24 cellular contexts compared by ENCODE assay signal in the genomic region with DNA sequence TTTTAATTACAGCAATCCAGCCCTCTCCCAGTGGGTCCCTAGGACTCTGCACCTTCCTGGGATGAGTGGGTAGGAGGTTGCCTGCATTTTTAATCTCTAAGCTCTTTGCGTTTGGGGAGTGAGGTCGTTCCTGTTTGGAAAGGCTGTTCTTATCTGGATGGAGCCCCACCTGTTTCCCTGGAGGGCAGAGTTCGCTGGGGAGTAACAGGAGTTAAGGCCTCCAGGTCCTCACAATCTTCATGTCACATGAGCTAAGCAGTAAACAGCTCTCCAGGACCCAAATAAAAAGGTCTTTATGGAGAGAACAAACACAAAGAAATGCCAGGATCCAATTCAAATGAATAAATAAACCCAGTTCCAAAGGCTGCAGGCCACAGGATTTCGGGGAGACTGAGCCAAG. TPM values are rescaled to one million over a fixed set of nuclear protein-coding genes. Genes with fewer than 3 reads are reported as not detected.
DNase-seq lines count a peak whose midpoint lies in the region; TF ChIP-seq lines count a peak whose summit lies in the region.
"Had no signal": no experiment of that assay in that cellular context is flagged by ENCODE, and none has a peak within 500 bp of the region (broad histone marks: within the 10 kb centered on the region; RNA-seq: fewer than 3 reads in every experiment).

No MANE protein-coding gene starts in this region.

- H3K27me3 ChIP-seq in endodermal cell (ENCODE audit: control insufficient read depth, insufficient read depth, low read length, poor library complexity, severe bottlenecking) (no peaks in the 10 kb centered on the region), stomach (no peaks in the 10 kb centered on the region), sigmoid colon (no peaks in the 10 kb centered on the region)

- H3K27ac ChIP-seq in endodermal cell (ENCODE audit: low read depth, low read length) (no peak overlapping the region), stomach (peak overlapping the region; percentile 64 to 89 (median 86)), sigmoid colon (no peak overlapping the region)

- WGBS in endodermal cell (ENCODE audit: insufficient coverage in 1 of 2, insufficient read length in 1 of 2), 2 experiments, result 50 to 68% methylated on average over 3 to 4 of the region's 4 CpGs
- 21 to 39% (median 29%) methylated on average over 4 of the region's 4 CpGs for WGBS in stomach, 5 donors
- 12 to 56% methylated on average over 4 of the region's 4 CpGs for WGBS in sigmoid colon, 2 donors

- POLR2A ChIA-PET in activated CD4-positive, alpha-beta T cell treated with anti-CD3 and anti-CD28 coated beads, Interleukin-2, amount 10 ng/mL, durations not matched to agents 7 days and 5 days (lab: Charles Lee), result no interaction called here

- H3K27ac Mint-ChIP-seq in endodermal cell, result peak overlapping the region; percentile 41
- H3K27ac Mint-ChIP-seq in activated CD4-positive, alpha-beta T cell treated with anti-CD3 and anti-CD28 coated beads, Interleukin-2, amount 10 ng/mL, durations not matched to agents 7 days and 5 days, result no peak overlapping the region
- H3K27ac Mint-ChIP-seq: CD14-positive monocyte had no signal

- H3K4me3 Mint-ChIP-seq in endodermal cell, result no peak overlapping the region
- no peak overlapping the region for H3K4me3 Mint-ChIP-seq in activated CD4-positive, alpha-beta T cell treated with anti-CD3 and anti-CD28 coated beads, Interleukin-2, amount 10 ng/mL, durations not matched to agents 7 days and 5 days
- H3K4me3 Mint-ChIP-seq: CD14-positive monocyte had no signal

- peak; percentile 23 for DNase-seq in NCI-H226
- DNase-seq in endodermal cell, result no peak
- peak; percentile 16 for DNase-seq in mucosa of gallbladder (ENCODE audit: low spot score)
- peak; percentile 74 for DNase-seq in stomach
- no peak for DNase-seq in sigmoid colon
- DNase-seq in activated CD4-positive, alpha-beta T cell treated with anti-CD3 and anti-CD28 coated beads, Interleukin-2, amount 10 ng/mL, durations not matched to agents 7 days and 5 days, result no peak
- DNase-seq in NCI-H2029 (lab: John Stamatoyannopoulos, UW), result no peak
- DNase-seq in SW 1271 (lab: John Stamatoyannopoulos, UW), result no peak
- DNase-seq: ACHN, DMS 273 treated with DMSO at 0.1 percent for 48 hours, DND-41, IMR-90, Karpas-422, MM.1S, NCI-H1092, NCI-H1436 treated with DMSO at 0.1 percent for 48 hours, NCI-H2081, NCI-H510A, NCI-H748 treated with DMSO at 0.1 percent for 48 hours, OCI-M1, SHP77, SK-N-SH had no signal

- intact Hi-C loops in stomach (cut with DNase I; ENCODE audit: low total_unique reads), result no loop called here
- intact Hi-C loops in sigmoid colon (cut with DNase I), result no loop called here

- H3K9me3 Mint-ChIP-seq in endodermal cell, result peaks cover 4% of the 10 kb centered on the region
- H3K9me3 Mint-ChIP-seq in activated CD4-positive, alpha-beta T cell treated with anti-CD3 and anti-CD28 coated beads, Interleukin-2, amount 10 ng/mL, durations not matched to agents 7 days and 5 days, result peaks cover 8% of the 10 kb centered on the region

- TF ChIP-seq EP300 in stomach (IDR thresholded peaks at IDR 0.05) (no peak), sigmoid colon (IDR thresholded peaks at IDR 0.05) (no peak)

- CTCF ChIA-PET in activated CD4-positive, alpha-beta T cell treated with anti-CD3 and anti-CD28 coated beads, Interleukin-2, amount 10 ng/mL, durations not matched to agents 7 days and 5 days (lab: Charles Lee), result no interaction called here

- H3K4me1 Mint-ChIP-seq in endodermal cell, result peaks cover 20% of the 10 kb centered on the region
- H3K4me1 Mint-ChIP-seq in activated CD4-positive, alpha-beta T cell treated with anti-CD3 and anti-CD28 coated beads, Interleukin-2, amount 10 ng/mL, durations not matched to agents 7 days and 5 days, result no peaks in the 10 kb centered on the region

- H3K4me1 ChIP-seq in endodermal cell (ENCODE audit: control insufficient read depth, insufficient read depth, low read length) (peaks cover 3% of the 10 kb centered on the region), stomach (peaks cover 14 to 39% (median 23%) of the 10 kb centered on the region in 4 donors), sigmoid colon (no peaks in the 10 kb centered on the region)

- H3K4me3 ChIP-seq in endodermal cell (ENCODE audit: low read length) (peak overlapping the region; percentile 20), stomach (no peak overlapping the region), sigmoid colon (no peak overlapping the region)

- H3K9me3 ChIP-seq in endodermal cell (ENCODE audit: control insufficient read depth, low read length), result peaks cover 8% of the 10 kb centered on the region
- H3K9me3 ChIP-seq in stomach, result no peaks in the 10 kb centered on the region
- H3K9me3 ChIP-seq in sigmoid colon, result no peaks in the 10 kb centered on the region
- H3K9me3 ChIP-seq: SK-N-SH had no signal

- peaks cover 2% of the 10 kb centered on the region for H3K27me3 Mint-ChIP-seq in endodermal cell (ENCODE audit: insufficient read depth)
- no peaks in the 10 kb centered on the region for H3K27me3 Mint-ChIP-seq in activated CD4-positive, alpha-beta T cell treated with anti-CD3 and anti-CD28 coated beads, Interleukin-2, amount 10 ng/mL, durations not matched to agents 7 days and 5 days

- TF ChIP-seq POLR2A in stomach (IDR thresholded peaks at IDR 0.05), result no peak
- TF ChIP-seq POLR2A in sigmoid colon (IDR thresholded peaks at IDR 0.05), result no peak

- H3K36me3 Mint-ChIP-seq in endodermal cell (ENCODE audit: low read depth), result no peaks in the 10 kb centered on the region
- H3K36me3 Mint-ChIP-seq in activated CD4-positive, alpha-beta T cell treated with anti-CD3 and anti-CD28 coated beads, Interleukin-2, amount 10 ng/mL, durations not matched to agents 7 days and 5 days (ENCODE audit: low read depth), result peaks cover 2% of the 10 kb centered on the region

- H3K36me3 ChIP-seq in endodermal cell (ENCODE audit: control insufficient read depth, insufficient read depth, low read length) (no peaks in the 10 kb centered on the region), stomach (no peaks in the 10 kb centered on the region), sigmoid colon (no peaks in the 10 kb centered on the region)

- H3K9ac ChIP-seq in endodermal cell (ENCODE audit: extremely low read depth, low read length, poor library complexity, severe bottlenecking), result no peak overlapping the region
- H3K9ac ChIP-seq: SK-N-SH had no signal

- TF ChIP-seq CTCF in endodermal cell (conservative IDR thresholded peaks at IDR 0.05), result no peak
- no peak for TF ChIP-seq CTCF in stomach (IDR thresholded peaks at IDR 0.05)
- no peak for TF ChIP-seq CTCF in sigmoid colon (IDR thresholded peaks at IDR 0.05)

RNA-seq across cellular contexts. Expression of gene RFLNA, which starts 56.0 kb away (rescaled TPM):
- 1 to 10 TPM; 1.2 to 2.0 TPM for total RNA-seq in endodermal cell
- polyA plus RNA-seq in endodermal cell (2013, experiment 1 of 2), result 6.3 TPM
- 5.2 TPM for polyA plus RNA-seq in endodermal cell (2013, experiment 2 of 2)
- 0.49 TPM for total RNA-seq in mucosa of gallbladder
- 100 to 1,000 TPM in 2 of 5 donors, 10 to 100 TPM in 3; 19.2 to 294 (median 78.6) TPM for total RNA-seq in stomach
- polyA plus RNA-seq in stomach, result 100 to 1,000 TPM in 1 of 3 donors, 10 to 100 TPM in 2; 18.2 to 251 (median 73.1) TPM
- 1 to 10 TPM in 1 of 4 donors, under 1 TPM in 1, not detected in 2; 0.83 to 1.4 TPM for total RNA-seq in sigmoid colon
- polyA plus RNA-seq in sigmoid colon, result 10 to 100 TPM; 17.6 to 57.1 (median 43.7) TPM
- total RNA-seq in activated CD4-positive, alpha-beta T cell treated with anti-CD3 and anti-CD28 coated beads, Interleukin-2, amount 10 ng/mL, durations not matched to agents 7 days and 5 days, result not detected
- total RNA-seq: H4, IMR-90 had no signal
- polyA plus RNA-seq: CD14-positive monocyte, IMR-90 had no signal

Comparison
In these comparisons a context has a peak if more than half of its experiments do, and no peak if none do; other contexts are left out.
1. DNase-seq: peak in NCI-H226 (single experiment), mucosa of gallbladder (single experiment) and stomach (single experiment); none in endodermal cell (single experiment), sigmoid colon (single experiment), activated CD4-positive, alpha-beta T cell treated with anti-CD3 and anti-CD28 coated beads, Interleukin-2, amount 10 ng/mL, durations not matched to agents 7 days and 5 days (single experiment), NCI-H2029 (single experiment) and SW 1271 (0 of 2).
2. H3K27ac ChIP-seq: peak in stomach (5 of 5); none in endodermal cell (single experiment) and sigmoid colon (0 of 4).
3. RNA of gene RFLNA, which starts 56.0 kb away (total RNA-seq): 19.2 to 294 TPM in stomach; 1.2 to 2.0 TPM in endodermal cell, 0.83 to 1.4 TPM in sigmoid colon, 0.49 TPM in mucosa of gallbladder (single experiment) and not detected in activated CD4-positive, alpha-beta T cell treated with anti-CD3 and anti-CD28 coated beads, Interleukin-2, amount 10 ng/mL, durations not matched to agents 7 days and 5 days; every median in the first group is over 4 times any median in the second.